In the genomic region with DNA sequence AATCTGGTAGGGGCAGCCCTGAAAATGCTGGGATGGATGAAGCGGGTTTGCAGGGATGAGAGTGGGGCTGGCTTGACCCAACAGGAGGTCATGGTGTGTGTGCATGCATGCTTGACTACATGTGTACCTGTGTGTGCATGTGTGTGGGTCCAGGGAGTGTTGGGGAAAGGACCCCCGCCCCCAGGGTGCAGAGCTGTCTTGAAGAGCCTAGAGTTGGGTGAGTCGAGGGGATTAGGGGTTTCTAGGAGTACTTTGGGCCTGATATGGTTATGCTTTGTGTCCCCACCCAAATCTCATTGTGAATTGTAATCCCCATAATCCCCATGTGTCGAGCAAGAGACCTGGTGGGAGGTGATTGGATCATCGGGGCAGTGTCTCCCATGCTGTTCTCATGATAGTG, we compare ENCODE assay signal across 1 cellular context.
TF ChIP-seq lines count a peak whose summit lies in the region.

No MANE protein-coding gene starts in this region.

TF ChIP-seq in HepG2, 621 proteins besides CTCF, POLR2A, EP300 and RAD21:
- TF ChIP-seq ZNF407 (CRISPR knock-in tag; IDR thresholded peaks at IDR 0.05; ENCODE audit: not compliant biosample characterization) (no peak), HNRNPK (IDR thresholded peaks at IDR 0.05; ENCODE audit: low read depth, low read length, poor library complexity, severe bottlenecking) (no peak), ZFP82 (CRISPR knock-in tag; IDR thresholded peaks at IDR 0.05; ENCODE audit: borderline replicate concordance) (no peak), IRX3 (CRISPR knock-in tag; IDR thresholded peaks at IDR 0.05; ENCODE audit: borderline replicate concordance, low read depth) (no peak), ZFP90 (CRISPR knock-in tag; IDR thresholded peaks at IDR 0.05; ENCODE audit: borderline replicate concordance) (no peak), ETS1 (CRISPR knock-in tag; IDR thresholded peaks at IDR 0.05) (no peak), TGIF2 (CRISPR knock-in tag; IDR thresholded peaks at IDR 0.05) (no peak), ZFX (CRISPR knock-in tag; IDR thresholded peaks at IDR 0.05; ENCODE audit: low read depth) (no peak)
